ENCODE assay signal across 15 cellular contexts in genomic region chr6:73234732-73235131, GRCh38. TPM values are rescaled to one million over a fixed set of nuclear protein-coding genes. Genes with fewer than 3 reads are reported as not detected.
DNase-seq lines count a peak whose midpoint lies in the region; ATAC-seq, FAIRE-seq and TF ChIP-seq lines count a peak whose summit lies in the region.
"Had no signal": no experiment of that assay in that cellular context is flagged by ENCODE, and none has a peak within 500 bp of the region (broad histone marks: within the 10 kb centered on the region; RNA-seq: fewer than 3 reads in every experiment).

No MANE protein-coding gene starts in this region.

- ATAC-seq in GM21717 (IDR thresholded peaks at IDR 0.05; ENCODE audit: unreplicated experiment), result no peak

- peak; percentile 36 for DNase-seq in AG20443 (ENCODE audit: low spot score)
- peak; percentile 21 for DNase-seq in HTR-8/SVneo (ENCODE audit: insufficient read length, low spot score)
- peak; percentile 3 for DNase-seq in astrocyte of the spinal cord (ENCODE audit: low read depth, low spot score)
- DNase-seq in kidney tubule cell (ENCODE audit: low spot score), result peak; percentile 46
- no peak for DNase-seq in NCI-H1417 (lab: John Stamatoyannopoulos, UW)
- DNase-seq in GM12892 (ENCODE audit: insufficient read length), result no peak
- DNase-seq in GM12891 (ENCODE audit: insufficient read length, low spot score), result no peak
- DNase-seq: activated CD4-positive, alpha-beta T cell treated with anti-CD3 and anti-CD28 coated beads, Interleukin-2, amount 50 U/mL, for 48 hours; dorsolateral prefrontal cortex; NCI-H1930; T-helper 2 cell had no signal

- in situ Hi-C loops in astrocyte of the spinal cord (cut with HindIII; ENCODE audit: low sequenced_read_pairs), result no loop called here

- H3K4me3 ChIP-seq in astrocyte of the spinal cord (ENCODE audit: low read depth, low read length), result no peak overlapping the region
- H3K4me3 ChIP-seq: ascending aorta, dorsolateral prefrontal cortex, tibial nerve had no signal

- no peak for TF ChIP-seq POLR2A in GM12892 (IDR thresholded peaks at IDR 0.05; ENCODE audit: low read depth, low read length)
- TF ChIP-seq POLR2A in GM12891 (IDR thresholded peaks at IDR 0.05; ENCODE audit: low read depth, low read length), result no peak

- TF ChIP-seq CTCF in astrocyte of the spinal cord (IDR thresholded peaks at IDR 0.05; ENCODE audit: low read depth, low read length), result no peak

- FAIRE-seq in HTR-8/SVneo (lab: Jason Lieb, UNC) (no peak), GM12892 (lab: Jason Lieb, UNC) (no peak), GM12891 (lab: Jason Lieb, UNC) (no peak)

TF ChIP-seq in GM12891, 5 proteins besides CTCF, POLR2A, EP300 and RAD21:
- TF ChIP-seq SPI1 (IDR thresholded peaks at IDR 0.05; ENCODE audit: low read depth, low read length), result no peak
- no peak for TF ChIP-seq PAX5 (IDR thresholded peaks at IDR 0.05; ENCODE audit: insufficient read depth, low read length, severe bottlenecking)
- no peak for TF ChIP-seq TAF1 (IDR thresholded peaks at IDR 0.05; ENCODE audit: low read depth, low read length)
- TF ChIP-seq POLR2AphosphoS5 (IDR thresholded peaks at IDR 0.05; ENCODE audit: low read depth, low read length), result no peak

RNA-seq across cellular contexts. Expression of gene KHDC1L, which starts 9.4 kb away (rescaled TPM):
- 0.85 TPM for polyA plus RNA-seq in GM12892 (2012; ENCODE audit: missing spikeins)
- polyA plus RNA-seq in GM12891 (2012; ENCODE audit: low read depth, missing spikeins), result 0.33 TPM
- polyA plus RNA-seq: CD14-positive monocyte had no signal

RNA-seq across cellular contexts. Expression of gene KHDC1, which starts 28.3 kb away (rescaled TPM):
- 5.0 TPM for polyA plus RNA-seq in GM12892 (2012; ENCODE audit: missing spikeins)
- polyA plus RNA-seq in GM12891 (2012; ENCODE audit: low read depth, missing spikeins), result 2.3 TPM
- polyA plus RNA-seq: CD14-positive monocyte had no signal

Comparison
In these comparisons a context has a peak if more than half of its experiments do, and no peak if none do; other contexts are left out.
1. DNase-seq: peak in AG20443 (single experiment), HTR-8/SVneo (single experiment), astrocyte of the spinal cord (single experiment) and kidney tubule cell (single experiment); none in NCI-H1417 (0 of 3), GM12892 (single experiment) and GM12891 (single experiment).